8 cellular contexts compared by ENCODE assay signal in the genomic region with DNA sequence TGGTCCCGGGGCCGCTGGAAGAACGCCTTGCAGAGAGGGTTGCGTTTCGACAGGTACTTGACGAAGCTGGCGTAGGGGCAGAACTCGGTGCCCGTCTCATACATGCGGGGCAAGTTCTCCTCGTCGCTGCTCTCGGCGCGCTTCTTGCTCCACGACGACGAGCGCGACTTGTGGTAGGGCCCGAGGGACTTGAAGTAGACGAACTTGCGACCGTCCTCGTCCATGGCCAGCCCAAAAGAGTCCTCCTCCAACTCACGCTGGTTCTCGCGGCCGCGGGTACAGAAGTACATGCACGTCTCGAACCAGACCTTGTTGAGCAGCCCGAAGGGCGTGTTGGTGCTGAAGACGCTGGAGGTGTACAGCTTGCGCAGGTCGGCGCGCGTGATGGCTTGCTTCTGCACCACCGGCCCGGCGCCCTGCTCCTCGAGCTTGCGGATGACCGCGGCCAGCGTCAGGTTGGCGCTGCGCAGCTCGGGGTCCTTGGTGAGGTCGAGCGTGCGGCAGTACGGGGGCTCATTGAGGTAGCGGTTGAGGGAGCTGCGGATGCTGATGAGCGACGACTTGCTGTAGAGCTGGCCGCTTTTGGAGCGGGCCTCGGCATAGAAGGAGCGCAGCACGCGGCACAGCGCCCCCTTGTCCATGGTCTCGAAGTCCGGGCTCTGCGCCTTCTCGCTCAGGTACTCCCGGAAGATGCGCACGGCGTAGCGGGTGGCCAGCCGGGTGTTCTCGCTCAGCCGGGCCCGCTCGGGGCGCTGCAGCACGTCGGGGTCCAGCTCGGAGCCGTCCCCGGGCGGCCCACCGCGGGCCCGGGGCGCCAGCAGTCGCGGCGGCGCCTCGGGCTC. TPM values are rescaled to one million over a fixed set of nuclear protein-coding genes. Genes with fewer than 3 reads are reported as not detected.
DNase-seq lines count a peak whose midpoint lies in the region; ATAC-seq, FAIRE-seq and TF ChIP-seq lines count a peak whose summit lies in the region.

No MANE protein-coding gene starts in this region.

- H3K36me3 ChIP-seq in RWPE2 (ENCODE audit: low read depth) = peaks cover 39% of the 10 kb centered on the region
- H3K36me3 ChIP-seq in astrocyte (ENCODE audit: insufficient read depth, low read length) = no peaks in the 10 kb centered on the region

- POLR2A ChIA-PET in HEK293T (lab: Yijun Ruan, JAX) = interaction anchor here (1.0 to 1.4 kb wide), 4 partner anchors 9 to 70 kb away, joined by 3 to 5 read pairs (median 4); no protein-coding TSS in a partner anchor

- peak overlapping the region; percentile 86 for H3K4me3 Mint-ChIP-seq in astrocyte (ENCODE audit: unreplicated experiment)

- no peak overlapping the region for H3K27ac Mint-ChIP-seq in astrocyte (ENCODE audit: unreplicated experiment)

- CTCF ChIA-PET in HEK293T (lab: Yijun Ruan, JAX) = no interaction called here

- peaks cover 43% of the 10 kb centered on the region for H4K20me1 ChIP-seq in astrocyte (ENCODE audit: insufficient read depth, low read length)

- no peaks in the 10 kb centered on the region for H3K9me3 ChIP-seq in RWPE2 (ENCODE audit: severe bottlenecking)
- H3K9me3 ChIP-seq in astrocyte (ENCODE audit: insufficient read depth, low read depth, low read length) = no peaks in the 10 kb centered on the region

- peaks cover 30% of the 10 kb centered on the region for H3K4me1 ChIP-seq in RWPE2 (ENCODE audit: insufficient read depth, poor library complexity, severe bottlenecking)
- peaks cover 27% of the 10 kb centered on the region for H3K4me1 ChIP-seq in astrocyte (ENCODE audit: insufficient read depth, low read length)

- TF ChIP-seq CTCF in GM13977 (IDR thresholded peaks at IDR 0.05; ENCODE audit: extremely low read depth, insufficient read depth, missing control alignments) (peak; percentile 84), RWPE2 (IDR thresholded peaks at IDR 0.05; ENCODE audit: poor library complexity, severe bottlenecking) (peak; percentile 71), astrocyte (IDR thresholded peaks at IDR 0.05; ENCODE audit: insufficient read depth, low read depth, low read length) (peak; percentile 29)

- H3K27me3 ChIP-seq in RWPE2 (ENCODE audit: insufficient read depth, poor library complexity, severe bottlenecking) (no peaks in the 10 kb centered on the region), astrocyte (ENCODE audit: insufficient read depth, low read length) (peaks cover 26% of the 10 kb centered on the region)

- H3K36me3 Mint-ChIP-seq in astrocyte (ENCODE audit: low read depth, unreplicated experiment) = peaks cover 12% of the 10 kb centered on the region

- peak overlapping the region; percentile 87 for H2AFZ ChIP-seq in astrocyte (ENCODE audit: low read depth, low read length)

- peaks cover 51% of the 10 kb centered on the region for H3K79me2 ChIP-seq in astrocyte (ENCODE audit: insufficient read depth, low read length)

- in situ Hi-C loops in GM13977 (cut with MboI; ENCODE audit: low pct_unique_long_range_greater_than_20kb, low sequenced_read_pairs, unreplicated experiment) = no loop called here

- DNase-seq in GM13977 (ENCODE audit: low spot score) (peak; percentile 91), RWPE2 (ENCODE audit: low spot score) (peak; percentile 73), astrocyte (ENCODE audit: low read depth) (peak; percentile 89), hippocampal formation (lab: John Stamatoyannopoulos, UW) (peak; percentile 57 to 77), renal cortical epithelial cell (ENCODE audit: low read depth) (peak; percentile 66), HEK293T (ENCODE audit: extremely low spot score) (no peak), NCI-H345 (lab: John Stamatoyannopoulos, UW) (no peak)

- peak overlapping the region; percentile 95 for H3K4me2 ChIP-seq in astrocyte (ENCODE audit: low read length)

- peaks cover 2% of the 10 kb centered on the region for H3K9me3 Mint-ChIP-seq in astrocyte (ENCODE audit: unreplicated experiment)

- H3K27ac ChIP-seq in RWPE2 (ENCODE audit: poor library complexity, severe bottlenecking) (peak overlapping the region; percentile 93), astrocyte (ENCODE audit: low read depth, low read length) (peak overlapping the region; percentile 47)

- peaks cover 25% of the 10 kb centered on the region for H3K4me1 Mint-ChIP-seq in astrocyte (ENCODE audit: low read depth, unreplicated experiment)

- FAIRE-seq in astrocyte (lab: Jason Lieb, UNC) = no peak

- ATAC-seq in HG02852 (IDR thresholded peaks at IDR 0.05; ENCODE audit: unreplicated experiment) (peak; percentile 53), RWPE2 (ENCODE audit: low read depth) (peak; percentile 49)

- H3K27me3 Mint-ChIP-seq in astrocyte (ENCODE audit: low read depth, unreplicated experiment) = peaks cover 12% of the 10 kb centered on the region

- H3K4me3 ChIP-seq in RWPE2 (ENCODE audit: severe bottlenecking) = peak overlapping the region; percentile 98
- peak overlapping the region; percentile 73 for H3K4me3 ChIP-seq in astrocyte (ENCODE audit: insufficient read depth, low read depth, low read length)

- peak overlapping the region; percentile 88 for H3K9ac ChIP-seq in astrocyte (ENCODE audit: low read length)

TF ChIP-seq in HEK293T, 16 proteins besides CTCF, POLR2A, EP300 and RAD21:
- TF ChIP-seq SP1 (IDR thresholded peaks at IDR 0.05) = no peak
- TF ChIP-seq FOXK2 (IDR thresholded peaks at IDR 0.05) = no peak
- TF ChIP-seq FOXM1 (IDR thresholded peaks at IDR 0.05; ENCODE audit: borderline replicate concordance) = no peak
- TF ChIP-seq, protein P1, sequence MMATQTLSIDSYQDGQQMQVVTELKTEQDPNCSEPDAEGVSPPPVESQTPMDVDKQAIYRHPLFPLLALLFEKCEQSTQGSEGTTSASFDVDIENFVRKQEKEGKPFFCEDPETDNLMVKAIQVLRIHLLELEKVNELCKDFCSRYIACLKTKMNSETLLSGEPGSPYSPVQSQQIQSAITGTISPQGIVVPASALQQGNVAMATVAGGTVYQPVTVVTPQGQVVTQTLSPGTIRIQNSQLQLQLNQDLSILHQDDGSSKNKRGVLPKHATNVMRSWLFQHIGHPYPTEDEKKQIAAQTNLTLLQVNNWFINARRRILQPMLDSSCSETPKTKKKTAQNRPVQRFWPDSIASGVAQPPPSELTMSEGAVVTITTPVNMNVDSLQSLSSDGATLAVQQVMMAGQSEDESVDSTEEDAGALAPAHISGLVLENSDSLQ (IDR thresholded peaks at IDR 0.05) = no peak
- TF ChIP-seq FOXA1 (IDR thresholded peaks at IDR 0.05) = no peak
- no peak for TF ChIP-seq ZNF384 (IDR thresholded peaks at IDR 0.05)
- no peak for TF ChIP-seq BHLHE40 (IDR thresholded peaks at IDR 0.05; ENCODE audit: borderline replicate concordance)
- TF ChIP-seq ARNT (IDR thresholded peaks at IDR 0.05) = no peak
- no peak for TF ChIP-seq SUZ12 (IDR thresholded peaks at IDR 0.05)
- no peak for TF ChIP-seq LEF1 (IDR thresholded peaks at IDR 0.05; ENCODE audit: borderline replicate concordance)
- TF ChIP-seq CTBP1 (IDR thresholded peaks at IDR 0.05; ENCODE audit: borderline replicate concordance) = no peak
- no peak for TF ChIP-seq L3MBTL2 (conservative IDR thresholded peaks at IDR 0.05)
- no peak for TF ChIP-seq NFRKB (IDR thresholded peaks at IDR 0.05)
- no peak for TF ChIP-seq HDGF (IDR thresholded peaks at IDR 0.05; ENCODE audit: borderline replicate concordance)
- no peak for TF ChIP-seq ELF4 (IDR thresholded peaks at IDR 0.05)
- TF ChIP-seq TARDBP (IDR thresholded peaks at IDR 0.05) = no peak

RNA-seq across cellular contexts. Expression of a gene that starts 0.8 kb away (rescaled TPM):
- 27.0 and 31.8 TPM in 2 replicates for total RNA-seq in astrocyte
- 24.1 and 103 TPM in 2 replicates for total RNA-seq in renal cortical epithelial cell

Comparison
In these comparisons a context has a peak if more than half of its experiments do, and no peak if none do; other contexts are left out.
1. DNase-seq: peak in GM13977 (single experiment), RWPE2 (single experiment), astrocyte (single experiment), hippocampal formation (2 of 2) and renal cortical epithelial cell (single experiment); none in HEK293T (single experiment) and NCI-H345 (single experiment).
2. CTCF ChIP-seq: peak in every context shown above with its lines; median percentile 84 in GM13977; 71 in RWPE2; 29 in astrocyte.